In the genomic region with DNA sequence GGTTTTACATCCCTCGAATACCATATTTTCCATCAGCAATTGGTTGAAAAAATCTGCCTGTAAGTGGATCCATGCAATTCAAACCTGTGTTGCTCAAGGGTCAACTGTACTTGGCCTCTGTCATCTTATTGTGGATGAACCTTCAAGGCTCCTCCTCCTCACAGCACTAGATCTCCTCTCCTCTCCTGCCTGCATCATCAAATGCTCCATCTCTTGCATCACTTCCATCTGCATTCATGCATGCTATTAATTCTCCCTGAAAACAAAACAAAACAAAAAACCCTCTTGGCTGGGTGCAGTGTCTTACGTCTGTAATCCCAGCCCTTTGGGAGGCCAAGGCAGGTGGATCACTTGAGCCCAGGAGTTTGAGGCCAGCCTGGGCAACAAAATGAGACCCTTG, we compare ENCODE assay signal across 13 cellular contexts. TPM values are rescaled to one million over a fixed set of nuclear protein-coding genes. Genes with fewer than 3 reads are reported as not detected.
DNase-seq lines count a peak whose midpoint lies in the region; ATAC-seq and TF ChIP-seq lines count a peak whose summit lies in the region.
"Had no signal": no experiment of that assay in that cellular context is flagged by ENCODE, and none has a peak within 500 bp of the region (broad histone marks: within the 10 kb centered on the region; RNA-seq: fewer than 3 reads in every experiment).

No MANE protein-coding gene starts in this region.

- peak overlapping the region; percentile 85 for H3K27ac Mint-ChIP-seq in HFFc6
- H3K27ac Mint-ChIP-seq: CD8-positive, alpha-beta memory T cell; natural killer cell treated with Interleukin-12 subunit alpha and Interleukin-12 subunit beta and Interleukin-15 and Interleukin-18, amount 100 ng/mL, for 72 hours had no signal

- H3K27me3 ChIP-seq in right atrium auricular region, result no peaks in the 10 kb centered on the region

- no peaks in the 10 kb centered on the region; the same call in 1 of the 2 replicates for H3K27me3 Mint-ChIP-seq in HFFc6 (ENCODE audit: insufficient read depth)

- H3K36me3 Mint-ChIP-seq in HFFc6 (ENCODE audit: low read depth), result peaks cover 3% of the 10 kb centered on the region
- H3K36me3 Mint-ChIP-seq: natural killer cell treated with Interleukin-12 subunit alpha and Interleukin-12 subunit beta and Interleukin-15 and Interleukin-18, amount 100 ng/mL, for 72 hours had no signal

- no peak overlapping the region for H3K27ac ChIP-seq in right atrium auricular region

- no peak for ATAC-seq in HG02642 (IDR thresholded peaks at IDR 0.05; ENCODE audit: poor library complexity, unreplicated experiment)
- ATAC-seq: natural killer cell treated with Interleukin-12 subunit alpha and Interleukin-12 subunit beta and Interleukin-15 and Interleukin-18, amount 100 ng/mL, for 72 hours had no signal

- no peak overlapping the region for H3K4me3 ChIP-seq in right atrium auricular region

- H3K4me1 Mint-ChIP-seq in HFFc6 (ENCODE audit: low read depth), result peaks cover 38% of the 10 kb centered on the region
- H3K4me1 Mint-ChIP-seq: CD8-positive, alpha-beta memory T cell had no signal

- no peak for TF ChIP-seq CTCF in HFFc6 (IDR thresholded peaks at IDR 0.05)
- TF ChIP-seq CTCF in GM20000 (IDR thresholded peaks at IDR 0.05; ENCODE audit: extremely low read depth, missing control alignments), result no peak
- no peak for TF ChIP-seq CTCF in right atrium auricular region (IDR thresholded peaks at IDR 0.05)

- H3K4me1 ChIP-seq in right atrium auricular region, result peaks cover 0 to 7% of the 10 kb centered on the region in 2 donors

- DNase-seq in AG08396 (ENCODE audit: low spot score), result peak; percentile 61
- DNase-seq in HFFc6, result peak; percentile 75
- DNase-seq in amniotic epithelial cell (ENCODE audit: low read depth), result peak; percentile 99
- DNase-seq in fibroblast of the conjunctiva (ENCODE audit: low read depth), result peak; percentile 86
- DNase-seq in GM20000 (ENCODE audit: low spot score), result no peak
- DNase-seq in right atrium auricular region (ENCODE audit: low spot score), result no peak
- no peak for DNase-seq in NCI-H1436 treated with DMSO at 0.1 percent for 48 hours (lab: John Stamatoyannopoulos, UW)
- DNase-seq: CD8-positive, alpha-beta memory T cell; NCI-H1048; stimulated activated CD4-positive, alpha-beta T cell treated with anti-CD3 and anti-CD28 coated beads, Interleukin-1b, Interleukin-23, amount 100 ng/mL, for 48 hours; substantia nigra had no signal

- H3K9me3 Mint-ChIP-seq in HFFc6, result no peaks in the 10 kb centered on the region
- H3K9me3 Mint-ChIP-seq: CD8-positive, alpha-beta memory T cell; natural killer cell treated with Interleukin-12 subunit alpha and Interleukin-12 subunit beta and Interleukin-15 and Interleukin-18, amount 100 ng/mL, for 72 hours had no signal

- H3K9me3 ChIP-seq in right atrium auricular region, result no peaks in the 10 kb centered on the region

- H3K36me3 ChIP-seq in right atrium auricular region, result no peaks in the 10 kb centered on the region

- H3K4me3 Mint-ChIP-seq in HFFc6, result peak overlapping the region; percentile 27; the same call in 1 of the 2 replicates
- H3K4me3 Mint-ChIP-seq: CD8-positive, alpha-beta memory T cell; natural killer cell treated with Interleukin-12 subunit alpha and Interleukin-12 subunit beta and Interleukin-15 and Interleukin-18, amount 100 ng/mL, for 72 hours had no signal

RNA-seq across cellular contexts. Expression of a gene that starts 10.1 kb away (rescaled TPM):
- under 1 TPM in 2 of 6 experiments, not detected in 4; 0.25 to 0.30 TPM for total RNA-seq in HFFc6 (2021; fragmentation: NEBNext Ultra II Directional; extraction: Animal tissue kit (Norgen Biotek cat#: 25700))
- under 1 TPM in 1 of 2 donors, not detected in 1; 0.37 TPM for total RNA-seq in right atrium auricular region
- total RNA-seq: natural killer cell treated with Interleukin-12 subunit alpha and Interleukin-12 subunit beta and Interleukin-15 and Interleukin-18, amount 100 ng/mL, for 72 hours had no signal

Comparison
In these comparisons a context has a peak if more than half of its experiments do, and no peak if none do; other contexts are left out.
1. DNase-seq: peak in AG08396 (single experiment), HFFc6 (single experiment), amniotic epithelial cell (single experiment) and fibroblast of the conjunctiva (single experiment); none in GM20000 (single experiment), right atrium auricular region (single experiment) and NCI-H1436 treated with DMSO at 0.1 percent for 48 hours (single experiment).